In genomic region chr4:92304636-92305035, GRCh38 we compare ENCODE assay signal across 1 cellular context.
TF ChIP-seq lines count a peak whose summit lies in the region.

No MANE protein-coding gene starts in this region.

TF ChIP-seq in SK-N-SH, 30 proteins besides CTCF, POLR2A, EP300 and RAD21 (continued from another document):
- TF ChIP-seq ZBTB33 (IDR thresholded peaks at IDR 0.05; ENCODE audit: borderline replicate concordance, low read depth): no peak
- TF ChIP-seq FOXM1 (IDR thresholded peaks at IDR 0.05; ENCODE audit: low read depth): no peak
- no peak for TF ChIP-seq RXRA (IDR thresholded peaks at IDR 0.05; ENCODE audit: borderline replicate concordance, low read depth)
- TF ChIP-seq REST (IDR thresholded peaks at IDR 0.05; ENCODE audit: low read depth, low read length): no peak
TF ChIP-seq in SK-N-SH: peak in this region for 0.
